25 cellular contexts compared by ENCODE assay signal in the genomic region with DNA sequence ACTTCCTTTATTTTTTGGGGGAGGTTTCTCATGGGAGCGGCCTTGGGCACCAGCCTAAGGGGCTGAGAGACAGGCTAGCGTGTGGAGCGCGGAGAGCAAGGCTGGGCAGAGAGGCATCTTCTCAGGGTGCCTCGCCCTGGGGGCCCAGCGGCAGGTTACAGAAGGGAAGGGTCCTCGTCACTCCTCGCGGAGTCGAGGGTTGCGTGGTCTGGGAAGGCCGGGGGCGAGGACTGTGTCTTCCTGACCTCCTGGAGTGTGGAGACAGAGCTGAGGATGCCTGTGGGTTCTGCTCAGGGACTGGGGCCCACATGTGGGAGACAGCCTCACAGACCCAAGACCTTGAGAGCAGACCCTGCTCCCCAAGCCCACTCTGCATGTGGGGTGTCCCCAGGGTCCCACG.
"Had no signal": no experiment of that assay in that cellular context is flagged by ENCODE, and none has a peak within 500 bp of the region (broad histone marks: within the 10 kb centered on the region; RNA-seq: fewer than 3 reads in every experiment).

No MANE protein-coding gene starts in this region.

- H3K27me3 ChIP-seq: pancreas, right lobe of liver, transverse colon had no signal

- H3K4me3 Mint-ChIP-seq: dendritic cell treated with granulocyte-macrophage colony-stimulating factor and Interleukin-4, amounts not matched to agents 40 ng/mL and 50 ng/mL, for 4 days; effector memory CD8-positive, alpha-beta T cell; nephron; stimulated activated naive B cell treated with anti-CD40 and anti-IgM and Interleukin-4, amounts not matched to agents 10 μg/mL and 1 μg/mL and 100 μg/mL, for 72 hours had no signal

- H3K36me3 ChIP-seq: esophagus squamous epithelium, gastroesophageal sphincter, left lung, pancreas, right lobe of liver, stomach, thoracic aorta, transverse colon had no signal

- DNase-seq: effector memory CD8-positive, alpha-beta T cell; esophagus squamous epithelium; foreskin fibroblast; glutamatergic neuron; islet precursor cell; mesenchymal stem cell; midbrain; psoas muscle; retina; right lobe of liver; stimulated activated CD4-positive, alpha-beta T cell treated with anti-CD3 and anti-CD28 coated beads, Interleukin-2, amount 100 ng/mL, for 24 hours; stimulated activated CD4-positive, alpha-beta T cell treated with anti-CD3 and anti-CD28 coated beads, Interleukin-4, amount 100 ng/mL, for 4 hours; stimulated activated naive B cell treated with anti-CD40 and anti-IgM and Interleukin-4, amounts not matched to agents 10 μg/mL and 1 μg/mL and 100 μg/mL, for 72 hours; stomach; substantia nigra; transverse colon had no signal

- H3K36me3 Mint-ChIP-seq: stimulated activated naive B cell treated with anti-CD40 and anti-IgM and Interleukin-4, amounts not matched to agents 10 μg/mL and 1 μg/mL and 100 μg/mL, for 72 hours had no signal

- ATAC-seq: effector memory CD8-positive, alpha-beta T cell; gastroesophageal sphincter; left lung; pancreas; psoas muscle; right lobe of liver; stimulated activated naive B cell treated with anti-CD40 and anti-IgM and Interleukin-4, amounts not matched to agents 10 μg/mL and 1 μg/mL and 100 μg/mL, for 72 hours had no signal

- FAIRE-seq: colon, pancreas had no signal

- H3K27ac Mint-ChIP-seq: dendritic cell treated with granulocyte-macrophage colony-stimulating factor and Interleukin-4, amounts not matched to agents 40 ng/mL and 50 ng/mL, for 4 days; effector memory CD8-positive, alpha-beta T cell; stimulated activated naive B cell treated with anti-CD40 and anti-IgM and Interleukin-4, amounts not matched to agents 10 μg/mL and 1 μg/mL and 100 μg/mL, for 72 hours had no signal

- H3K4me1 ChIP-seq: esophagus squamous epithelium, left lung, pancreas, psoas muscle, right lobe of liver had no signal

- H3K27ac ChIP-seq: epithelial cell of prostate, esophagus squamous epithelium, gastroesophageal sphincter, left lung, pancreas, psoas muscle, right lobe of liver, stomach, thoracic aorta, transverse colon had no signal

- H3K4me3 ChIP-seq: esophagus squamous epithelium, gastroesophageal sphincter, left lung, lung, pancreas, psoas muscle, right lobe of liver, stomach, thoracic aorta, transverse colon had no signal

- H3K9me3 Mint-ChIP-seq: nephron had no signal

- H3K9me3 ChIP-seq: esophagus squamous epithelium, gastroesophageal sphincter, left lung, pancreas, psoas muscle, right lobe of liver, stomach, thoracic aorta, transverse colon had no signal
